ENCODE assay signal across 23 cellular contexts in the genomic region with DNA sequence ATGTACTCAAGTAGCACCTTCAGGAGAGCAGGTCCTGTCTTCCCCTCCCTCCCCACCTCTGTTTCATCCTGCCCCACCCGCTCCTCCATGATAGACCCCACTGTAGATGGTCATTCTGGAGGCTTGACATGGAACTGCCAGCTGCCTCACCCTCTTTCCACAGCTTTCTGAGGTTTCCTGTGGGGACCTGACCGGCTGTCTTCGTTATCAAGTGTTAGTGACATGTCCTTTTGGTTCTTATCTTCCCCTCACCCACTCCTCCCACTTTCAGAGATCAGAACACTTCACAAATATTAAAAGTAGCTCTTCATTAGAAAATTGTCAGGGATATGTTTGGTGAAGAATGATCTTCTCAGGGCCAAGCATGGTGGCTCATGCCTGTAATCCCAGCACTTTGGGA. TPM values are rescaled to one million over a fixed set of nuclear protein-coding genes. Genes with fewer than 3 reads are reported as not detected.
DNase-seq lines count a peak whose midpoint lies in the region; ATAC-seq, FAIRE-seq and TF ChIP-seq lines count a peak whose summit lies in the region.
"Had no signal": no experiment of that assay in that cellular context is flagged by ENCODE, and none has a peak within 500 bp of the region (broad histone marks: within the 10 kb centered on the region; RNA-seq: fewer than 3 reads in every experiment).

No MANE protein-coding gene starts in this region.

- H3K4me1 Mint-ChIP-seq in neural crest cell, result peaks cover 19% of the 10 kb centered on the region
- H3K4me1 Mint-ChIP-seq: CD4-positive, alpha-beta memory T cell had no signal

- no peak for TF ChIP-seq CTCF in dorsolateral prefrontal cortex (IDR thresholded peaks at IDR 0.05 in 54 of 56, conservative IDR thresholded peaks at IDR 0.05 in 2 of 56; ENCODE audit: low read depth in 1 of 56, partially characterized antibody in 56 of 56)
- TF ChIP-seq CTCF in neural crest cell (conservative IDR thresholded peaks at IDR 0.05), result no peak

- intact Hi-C loops in left cardiac atrium (cut with DNase I) (no loop called here), cardiac septum (cut with DNase I) (no loop called here), dorsolateral prefrontal cortex (cut with DNase I) (no loop called here)

- no peaks in the 10 kb centered on the region for H3K4me1 ChIP-seq in effector memory CD4-positive, alpha-beta T cell (ENCODE audit: control insufficient read depth, insufficient read depth, low read length, poor library complexity, severe bottlenecking)
- H3K4me1 ChIP-seq: BE2C; BLaER1 treated with 17β-estradiol and CSF1 and Interleukin-3, amounts not matched to agents 10 nM and 100 nM had no signal

- H3K36me3 ChIP-seq in effector memory CD4-positive, alpha-beta T cell (ENCODE audit: control insufficient read depth, insufficient read depth, low read length), result no peaks in the 10 kb centered on the region
- H3K36me3 ChIP-seq: BE2C; BLaER1 treated with 17β-estradiol and CSF1 and Interleukin-3, amounts not matched to agents 10 nM and 100 nM had no signal

- TF ChIP-seq POLR2A in GM12891 (IDR thresholded peaks at IDR 0.05; ENCODE audit: low read depth, low read length), result no peak

- FAIRE-seq in GM12891 (lab: Jason Lieb, UNC), result no peak
- FAIRE-seq: A204.1, GM12892, H1 had no signal

- ATAC-seq in left cardiac atrium, result peak; percentile 57 to 59

- no peak overlapping the region for H3K4me3 ChIP-seq in dorsolateral prefrontal cortex
- H3K4me3 ChIP-seq in effector memory CD4-positive, alpha-beta T cell (ENCODE audit: insufficient read depth, low read depth, low read length, poor library complexity, severe bottlenecking), result no peak overlapping the region
- H3K4me3 ChIP-seq: BLaER1 treated with 17β-estradiol and CSF1 and Interleukin-3, amounts not matched to agents 10 nM and 100 nM had no signal

- peak overlapping the region in 33 of 59 donors; percentile 1 to 73 (median 48) for H3K27ac ChIP-seq in dorsolateral prefrontal cortex
- H3K27ac ChIP-seq in effector memory CD4-positive, alpha-beta T cell (ENCODE audit: insufficient read depth, low read length, poor library complexity, severe bottlenecking), result no peak overlapping the region
- H3K27ac ChIP-seq: 22Rv1; BLaER1 treated with 17β-estradiol and CSF1 and Interleukin-3, amounts not matched to agents 10 nM and 100 nM had no signal

- peaks cover 44% of the 10 kb centered on the region for H3K36me3 Mint-ChIP-seq in neural crest cell (ENCODE audit: low read depth)
- H3K36me3 Mint-ChIP-seq: CD4-positive, alpha-beta memory T cell had no signal

- peak overlapping the region; percentile 63 for H3K4me3 Mint-ChIP-seq in neural crest cell
- H3K4me3 Mint-ChIP-seq: CD4-positive, alpha-beta memory T cell had no signal

- H3K27me3 ChIP-seq in dorsolateral prefrontal cortex, result no peaks in the 10 kb centered on the region
- no peaks in the 10 kb centered on the region for H3K27me3 ChIP-seq in effector memory CD4-positive, alpha-beta T cell (replicated peaks; ENCODE audit: control insufficient read depth, insufficient read depth, low read length, poor library complexity, severe bottlenecking)
- H3K27me3 ChIP-seq: BLaER1 treated with 17β-estradiol and CSF1 and Interleukin-3, amounts not matched to agents 10 nM and 100 nM had no signal

- no peaks in the 10 kb centered on the region for H3K27me3 Mint-ChIP-seq in neural crest cell (ENCODE audit: low read depth)

- peaks cover 15% of the 10 kb centered on the region for H3K9me3 Mint-ChIP-seq in neural crest cell
- H3K9me3 Mint-ChIP-seq: CD4-positive, alpha-beta memory T cell had no signal

- no peak for DNase-seq in left cardiac atrium
- no peak for DNase-seq in cardiac septum (ENCODE audit: low spot score)
- DNase-seq in dorsolateral prefrontal cortex, result no peak
- no peak for DNase-seq in neural crest cell (ENCODE audit: low read depth, low spot score)
- DNase-seq in activated CD8-positive, alpha-beta memory T cell treated with anti-CD3 and anti-CD28 coated beads, Interleukin-2, amount 50 U/mL, for 4 hours, result no peak
- no peak for DNase-seq in effector memory CD4-positive, alpha-beta T cell
- no peak for DNase-seq in GM12891 (ENCODE audit: insufficient read length, low spot score)
- DNase-seq: ACHN; AML-193; BE2C; Calu3; CD4-positive, alpha-beta memory T cell; COR-L47; DMS53; DMS79 treated with DMSO at 0.1 percent for 48 hours; GF-D8; H7; HCEC 1CT had no signal

- H3K9me3 ChIP-seq in effector memory CD4-positive, alpha-beta T cell (ENCODE audit: control insufficient read depth, low read length), result no peaks in the 10 kb centered on the region
- H3K9me3 ChIP-seq: BE2C; BLaER1 treated with 17β-estradiol and CSF1 and Interleukin-3, amounts not matched to agents 10 nM and 100 nM had no signal

- H3K27ac Mint-ChIP-seq in neural crest cell (ENCODE audit: unreplicated experiment), result no peak overlapping the region
- H3K27ac Mint-ChIP-seq: CD4-positive, alpha-beta memory T cell had no signal

TF ChIP-seq in GM12891, 5 proteins besides CTCF, POLR2A, EP300 and RAD21:
- TF ChIP-seq POLR2AphosphoS5 (IDR thresholded peaks at IDR 0.05; ENCODE audit: low read depth, low read length) (no peak), TAF1 (IDR thresholded peaks at IDR 0.05; ENCODE audit: low read depth, low read length) (no peak), POU2F2 (IDR thresholded peaks at IDR 0.05; ENCODE audit: low read depth, low read length) (no peak), SPI1 (IDR thresholded peaks at IDR 0.05; ENCODE audit: low read depth, low read length) (no peak), PAX5 (IDR thresholded peaks at IDR 0.05; ENCODE audit: insufficient read depth, low read length, severe bottlenecking) (no peak)

RNA-seq across cellular contexts. Expression of gene MEGF10, which starts 52.7 kb away (rescaled TPM):
- 1 to 10 TPM; 1.1 to 1.2 TPM for total RNA-seq in left cardiac atrium
- total RNA-seq in cardiac septum, result 0.32 TPM
- total RNA-seq in dorsolateral prefrontal cortex, result 100 to 1,000 TPM in 16 of 120 experiments, 10 to 100 TPM in 104; 22.4 to 157 (median 67.0) TPM
- 90.2 and 96.1 TPM in 2 replicates for total RNA-seq in neural crest cell
- not detected for polyA plus RNA-seq in GM12891 (2012; ENCODE audit: low read depth, missing spikeins)
- total RNA-seq: CD4-positive, alpha-beta memory T cell had no signal
- polyA plus RNA-seq: CD4-positive, alpha-beta memory T cell had no signal

Comparison
In these comparisons a context has a peak if more than half of its experiments do, and no peak if none do; other contexts are left out.
1. RNA of gene MEGF10, which starts 52.7 kb away (total RNA-seq): 90.2 to 96.1 TPM in neural crest cell and 22.4 to 157 TPM in dorsolateral prefrontal cortex; 1.1 to 1.2 TPM in left cardiac atrium and 0.32 TPM in cardiac septum (single experiment); every median in the first group is over 10 times any median in the second.